1 cellular context compared by ENCODE assay signal in genomic region chr9:75892168-75892901, GRCh38.
TF ChIP-seq lines count a peak whose summit lies in the region.

No MANE protein-coding gene starts in this region.

TF ChIP-seq in HEK293, 187 proteins besides CTCF, POLR2A, EP300 and RAD21 (continued from another document and continues in another):
- TF ChIP-seq HOXD13 (CRISPR knock-in tag; IDR thresholded peaks at IDR 0.05; ENCODE audit: borderline replicate concordance) (no peak), KLF1 (tag by site-specific recombination; IDR thresholded peaks at IDR 0.05) (peak; percentile 58), ZNF664 (tag by site-specific recombination; IDR thresholded peaks at IDR 0.05) (no peak), ZNF514 (tag by site-specific recombination; IDR thresholded peaks at IDR 0.05) (no peak), ZNF350 (tag by site-specific recombination; IDR thresholded peaks at IDR 0.05) (no peak), ZNF596 (tag by site-specific recombination; IDR thresholded peaks at IDR 0.05) (no peak), ZNF335 (tag by site-specific recombination; conservative IDR thresholded peaks at IDR 0.05) (peak; percentile 73), ZNF837 (tag by site-specific recombination; IDR thresholded peaks at IDR 0.05) (no peak), ZNF394 (tag by site-specific recombination; IDR thresholded peaks at IDR 0.05; ENCODE audit: borderline replicate concordance) (0 out of 2 replicates have a peak, but pooled peaks have one; percentile 26), TCF7L2 (IDR thresholded peaks at IDR 0.05; ENCODE audit: borderline replicate concordance, low read depth, low read length) (no peak), ZFP41 (tag by site-specific recombination; IDR thresholded peaks at IDR 0.05; ENCODE audit: borderline replicate concordance) (no peak), ZNF629 (tag by site-specific recombination; IDR thresholded peaks at IDR 0.05) (no peak), OVOL3 (tag by site-specific recombination; IDR thresholded peaks at IDR 0.05) (no peak), OSR2 (tag by site-specific recombination; IDR thresholded peaks at IDR 0.05) (no peak), ZNF670 (tag by site-specific recombination; IDR thresholded peaks at IDR 0.05; ENCODE audit: low read depth) (no peak), KLF9 (tag by site-specific recombination; IDR thresholded peaks at IDR 0.05; ENCODE audit: low read depth) (peak; percentile 66), ZNF555 (tag by site-specific recombination; conservative IDR thresholded peaks at IDR 0.05) (no peak), ZNF747 (tag by site-specific recombination; IDR thresholded peaks at IDR 0.05) (no peak), HIC1 (tag by site-specific recombination; IDR thresholded peaks at IDR 0.05) (0 out of 2 replicates have a peak, but pooled peaks have one; percentile 13), ZNF776 (tag by site-specific recombination; IDR thresholded peaks at IDR 0.05; ENCODE audit: borderline replicate concordance) (no peak), ZNF645 (tag by site-specific recombination; IDR thresholded peaks at IDR 0.05) (no peak), ZNF174 (tag by site-specific recombination; IDR thresholded peaks at IDR 0.05) (no peak), MZF1 (tag by site-specific recombination; IDR thresholded peaks at IDR 0.05; ENCODE audit: borderline replicate concordance) (0 out of 2 replicates have a peak, but pooled peaks have one; percentile 28), MEIS1 (CRISPR knock-in tag; IDR thresholded peaks at IDR 0.05; ENCODE audit: borderline replicate concordance) (no peak), BCL6B (tag by site-specific recombination; IDR thresholded peaks at IDR 0.05) (no peak), SP2 (tag by site-specific recombination; IDR thresholded peaks at IDR 0.05) (peak; percentile 73), ZNF473 (tag by site-specific recombination; IDR thresholded peaks at IDR 0.05) (no peak), YY2 (tag by site-specific recombination; IDR thresholded peaks at IDR 0.05) (no peak), SP7 (tag by site-specific recombination; IDR thresholded peaks at IDR 0.05) (peak; percentile 69), ZNF707 (tag by site-specific recombination; IDR thresholded peaks at IDR 0.05) (no peak), ZNF239 (tag by site-specific recombination; IDR thresholded peaks at IDR 0.05) (no peak), ZBTB26 (tag by site-specific recombination; optimal IDR thresholded peaks at IDR 0.05) (peak; percentile 83), ZNF529 (tag by site-specific recombination; IDR thresholded peaks at IDR 0.05; ENCODE audit: insufficient replicate concordance) (no peak), GLI4 (tag by site-specific recombination; IDR thresholded peaks at IDR 0.05) (no peak), PRDM4 (tag by site-specific recombination; IDR thresholded peaks at IDR 0.05) (no peak), WT1 (tag by site-specific recombination; IDR thresholded peaks at IDR 0.05) (peak; percentile 71), GFI1B (tag by site-specific recombination; IDR thresholded peaks at IDR 0.05) (no peak), ZNF623 (tag by site-specific recombination; IDR thresholded peaks at IDR 0.05) (no peak), ZNF157 (tag by site-specific recombination; IDR thresholded peaks at IDR 0.05) (no peak), ZNF292 (tag by site-specific recombination; IDR thresholded peaks at IDR 0.05; ENCODE audit: borderline replicate concordance, low read depth) (no peak), ZNF654 (tag by site-specific recombination; IDR thresholded peaks at IDR 0.05; ENCODE audit: low read depth) (no peak), GLIS2 (tag by site-specific recombination; IDR thresholded peaks at IDR 0.05) (peak; percentile 91), REPIN1 (tag by site-specific recombination; IDR thresholded peaks at IDR 0.05; ENCODE audit: low read depth) (no peak), ZNF148 (tag by site-specific recombination; IDR thresholded peaks at IDR 0.05; ENCODE audit: borderline replicate concordance) (no peak), ZNF354C (tag by site-specific recombination; IDR thresholded peaks at IDR 0.05; ENCODE audit: borderline replicate concordance, low read depth) (no peak), ZSCAN23 (tag by site-specific recombination; IDR thresholded peaks at IDR 0.05) (no peak), ZFP3 (tag by site-specific recombination; IDR thresholded peaks at IDR 0.05; ENCODE audit: low read depth) (no peak), ZNF133 (tag by site-specific recombination; IDR thresholded peaks at IDR 0.05) (no peak), ZNF16 (tag by site-specific recombination; IDR thresholded peaks at IDR 0.05; ENCODE audit: low read depth) (no peak), FEZF1 (tag by site-specific recombination; IDR thresholded peaks at IDR 0.05) (no peak), GLIS1 (tag by site-specific recombination; IDR thresholded peaks at IDR 0.05) (peak; percentile 79), SP3 (tag by site-specific recombination; IDR thresholded peaks at IDR 0.05) (peak; percentile 82), ZNF416 (tag by site-specific recombination; IDR thresholded peaks at IDR 0.05) (no peak), ZNF2 (tag by site-specific recombination; IDR thresholded peaks at IDR 0.05) (0 out of 2 replicates have a peak, but pooled peaks have one; percentile 16), ZNF501 (tag by site-specific recombination; IDR thresholded peaks at IDR 0.05) (no peak), ZNF248 (tag by site-specific recombination; IDR thresholded peaks at IDR 0.05) (no peak), ZNF311 (tag by site-specific recombination; IDR thresholded peaks at IDR 0.05; ENCODE audit: borderline replicate concordance) (no peak), ZNF639 (tag by site-specific recombination; IDR thresholded peaks at IDR 0.05) (no peak), KLF17 (tag by site-specific recombination; IDR thresholded peaks at IDR 0.05) (peak; percentile 75), BCL11A (tag by site-specific recombination; IDR thresholded peaks at IDR 0.05; ENCODE audit: low read depth) (no peak), PRDM6 (tag by site-specific recombination; IDR thresholded peaks at IDR 0.05) (no peak), YY1 (tag by site-specific recombination; IDR thresholded peaks at IDR 0.05) (no peak)
